21 cellular contexts compared by ENCODE assay signal in genomic region chr9:27675354-27675753, GRCh38.
"Had no signal": no experiment of that assay in that cellular context is flagged by ENCODE, and none has a peak within 500 bp of the region (broad histone marks: within the 10 kb centered on the region; RNA-seq: fewer than 3 reads in every experiment).

No MANE protein-coding gene starts in this region.

- H3K36me3 Mint-ChIP-seq: naive thymus-derived CD4-positive, alpha-beta T cell; stimulated activated naive B cell treated with anti-CD40 and anti-IgM and Interleukin-4, amounts not matched to agents 10 μg/mL and 1 μg/mL and 100 μg/mL, for 72 hours had no signal

- H3K4me3 ChIP-seq: colonic mucosa, heart left ventricle, lung, testis, tibial nerve, upper lobe of right lung had no signal

- DNase-seq: caudate nucleus; colonic mucosa; dermis blood vessel endothelial cell; effector CD4-positive, alpha-beta T cell; endodermal cell; foreskin melanocyte; heart left ventricle; left colon; left ventricle myocardium superior; mesenchymal stem cell; naive thymus-derived CD4-positive, alpha-beta T cell; stimulated activated CD4-positive, alpha-beta T cell treated with anti-CD3 and anti-CD28 coated beads, Interleukin-2, amount 100 ng/mL, for 24 hours; stimulated activated CD4-positive, alpha-beta T cell treated with anti-CD3 and anti-CD28 coated beads, Interleukin-4, amount 100 ng/mL, for 4 hours; stimulated activated naive B cell treated with anti-CD40 and anti-IgM and Interleukin-4, amounts not matched to agents 10 μg/mL and 1 μg/mL and 100 μg/mL, for 72 hours; stimulated activated naive CD8-positive, alpha-beta T cell treated with anti-CD3 and anti-CD28 coated beads, Interleukin-15, amount 100 ng/mL, for 72 hours; upper lobe of right lung had no signal

- H3K4me1 Mint-ChIP-seq: naive thymus-derived CD4-positive, alpha-beta T cell; stimulated activated naive B cell treated with anti-CD40 and anti-IgM and Interleukin-4, amounts not matched to agents 10 μg/mL and 1 μg/mL and 100 μg/mL, for 72 hours; stimulated activated naive CD8-positive, alpha-beta T cell treated with anti-CD3 and anti-CD28 coated beads, Interleukin-15, amount 100 ng/mL, for 72 hours had no signal

- H3K27me3 ChIP-seq: colonic mucosa, heart left ventricle, neutrophil, testis, tibial nerve, upper lobe of right lung had no signal

- H3K27ac ChIP-seq: colonic mucosa, heart left ventricle, neutrophil, testis, tibial nerve, upper lobe of right lung had no signal

- H3K9me3 Mint-ChIP-seq: endodermal cell; naive thymus-derived CD4-positive, alpha-beta T cell; stimulated activated naive B cell treated with anti-CD40 and anti-IgM and Interleukin-4, amounts not matched to agents 10 μg/mL and 1 μg/mL and 100 μg/mL, for 72 hours; stimulated activated naive CD8-positive, alpha-beta T cell treated with anti-CD3 and anti-CD28 coated beads, Interleukin-15, amount 100 ng/mL, for 72 hours had no signal

- H3K27ac Mint-ChIP-seq: endodermal cell; naive thymus-derived CD4-positive, alpha-beta T cell; stimulated activated naive B cell treated with anti-CD40 and anti-IgM and Interleukin-4, amounts not matched to agents 10 μg/mL and 1 μg/mL and 100 μg/mL, for 72 hours; stimulated activated naive CD8-positive, alpha-beta T cell treated with anti-CD3 and anti-CD28 coated beads, Interleukin-15, amount 100 ng/mL, for 72 hours had no signal

- ATAC-seq: heart left ventricle; left colon; left ventricle myocardium superior; naive thymus-derived CD4-positive, alpha-beta T cell; sciatic nerve; stimulated activated naive B cell treated with anti-CD40 and anti-IgM and Interleukin-4, amounts not matched to agents 10 μg/mL and 1 μg/mL and 100 μg/mL, for 72 hours; stimulated activated naive CD8-positive, alpha-beta T cell treated with anti-CD3 and anti-CD28 coated beads, Interleukin-15, amount 100 ng/mL, for 72 hours; upper lobe of right lung had no signal

- H3K4me3 Mint-ChIP-seq: endodermal cell; naive thymus-derived CD4-positive, alpha-beta T cell; stimulated activated naive B cell treated with anti-CD40 and anti-IgM and Interleukin-4, amounts not matched to agents 10 μg/mL and 1 μg/mL and 100 μg/mL, for 72 hours; stimulated activated naive CD8-positive, alpha-beta T cell treated with anti-CD3 and anti-CD28 coated beads, Interleukin-15, amount 100 ng/mL, for 72 hours had no signal

- H3K4me1 ChIP-seq: colonic mucosa, testis, tibial nerve, upper lobe of right lung had no signal

- H3K36me3 ChIP-seq: colonic mucosa, heart left ventricle, neutrophil, tibial nerve, upper lobe of right lung had no signal

- H3K9me3 ChIP-seq: colonic mucosa, heart left ventricle, neutrophil, testis, tibial nerve, upper lobe of right lung had no signal
